Comparison of ENCODE assay signal across 25 cellular contexts in genomic region chr5:145280806-145281205, GRCh38.
"Had no signal": no experiment of that assay in that cellular context is flagged by ENCODE, and none has a peak within 500 bp of the region (broad histone marks: within the 10 kb centered on the region; RNA-seq: fewer than 3 reads in every experiment).

No MANE protein-coding gene starts in this region.

- H3K9me3 Mint-ChIP-seq: endodermal cell had no signal

- H3K4me3 ChIP-seq: colonic mucosa, coronary artery, dorsolateral prefrontal cortex, esophagus muscularis mucosa, esophagus squamous epithelium, gastrocnemius medialis, gastroesophageal sphincter, heart left ventricle, heart right ventricle had no signal

- H3K9me3 ChIP-seq: colonic mucosa, esophagus muscularis mucosa, esophagus squamous epithelium, gastrocnemius medialis, gastroesophageal sphincter, heart left ventricle, heart right ventricle had no signal

- H3K4me3 Mint-ChIP-seq: dendritic cell treated with granulocyte-macrophage colony-stimulating factor and Interleukin-4, amounts not matched to agents 40 ng/mL and 50 ng/mL, for 4 days; effector memory CD8-positive, alpha-beta T cell; endodermal cell had no signal

- H3K27ac ChIP-seq: colonic mucosa, coronary artery, dorsolateral prefrontal cortex, epithelial cell of prostate, esophagus muscularis mucosa, esophagus squamous epithelium, foreskin keratinocyte, gastrocnemius medialis, gastroesophageal sphincter, heart left ventricle, heart right ventricle had no signal

- DNase-seq: colonic mucosa; cortex of kidney; dermis blood vessel endothelial cell; dorsolateral prefrontal cortex; effector CD4-positive, alpha-beta T cell; effector CD8-positive, alpha-beta T cell; effector memory CD4-positive, alpha-beta T cell; effector memory CD8-positive, alpha-beta T cell; endodermal cell; erythroblast; esophagus squamous epithelium; foreskin fibroblast; foreskin keratinocyte; foreskin melanocyte; gastrocnemius medialis; glutamatergic neuron; head of caudate nucleus; heart left ventricle; heart right ventricle had no signal

- H3K27ac Mint-ChIP-seq: dendritic cell treated with granulocyte-macrophage colony-stimulating factor and Interleukin-4, amounts not matched to agents 40 ng/mL and 50 ng/mL, for 4 days; effector memory CD8-positive, alpha-beta T cell; endodermal cell had no signal

- ATAC-seq: effector memory CD8-positive, alpha-beta T cell; esophagus mucosa; foreskin keratinocyte; gastrocnemius medialis; gastroesophageal sphincter; heart left ventricle; heart right ventricle had no signal

- H3K27me3 Mint-ChIP-seq: dendritic cell treated with granulocyte-macrophage colony-stimulating factor and Interleukin-4, amounts not matched to agents 40 ng/mL and 50 ng/mL, for 4 days; effector memory CD8-positive, alpha-beta T cell had no signal

- H3K27me3 ChIP-seq: colonic mucosa, dorsolateral prefrontal cortex, esophagus muscularis mucosa, esophagus squamous epithelium, foreskin keratinocyte, gastrocnemius medialis, gastroesophageal sphincter, heart left ventricle, heart right ventricle had no signal

- H3K4me1 ChIP-seq: colonic mucosa, esophagus muscularis mucosa, esophagus squamous epithelium, foreskin keratinocyte, gastrocnemius medialis, gastroesophageal sphincter, heart left ventricle, heart right ventricle had no signal

- H3K36me3 ChIP-seq: colonic mucosa, esophagus muscularis mucosa, esophagus squamous epithelium, gastrocnemius medialis, gastroesophageal sphincter, heart left ventricle, heart right ventricle had no signal
